Comparison of ENCODE assay signal across 8 cellular contexts in the genomic region with DNA sequence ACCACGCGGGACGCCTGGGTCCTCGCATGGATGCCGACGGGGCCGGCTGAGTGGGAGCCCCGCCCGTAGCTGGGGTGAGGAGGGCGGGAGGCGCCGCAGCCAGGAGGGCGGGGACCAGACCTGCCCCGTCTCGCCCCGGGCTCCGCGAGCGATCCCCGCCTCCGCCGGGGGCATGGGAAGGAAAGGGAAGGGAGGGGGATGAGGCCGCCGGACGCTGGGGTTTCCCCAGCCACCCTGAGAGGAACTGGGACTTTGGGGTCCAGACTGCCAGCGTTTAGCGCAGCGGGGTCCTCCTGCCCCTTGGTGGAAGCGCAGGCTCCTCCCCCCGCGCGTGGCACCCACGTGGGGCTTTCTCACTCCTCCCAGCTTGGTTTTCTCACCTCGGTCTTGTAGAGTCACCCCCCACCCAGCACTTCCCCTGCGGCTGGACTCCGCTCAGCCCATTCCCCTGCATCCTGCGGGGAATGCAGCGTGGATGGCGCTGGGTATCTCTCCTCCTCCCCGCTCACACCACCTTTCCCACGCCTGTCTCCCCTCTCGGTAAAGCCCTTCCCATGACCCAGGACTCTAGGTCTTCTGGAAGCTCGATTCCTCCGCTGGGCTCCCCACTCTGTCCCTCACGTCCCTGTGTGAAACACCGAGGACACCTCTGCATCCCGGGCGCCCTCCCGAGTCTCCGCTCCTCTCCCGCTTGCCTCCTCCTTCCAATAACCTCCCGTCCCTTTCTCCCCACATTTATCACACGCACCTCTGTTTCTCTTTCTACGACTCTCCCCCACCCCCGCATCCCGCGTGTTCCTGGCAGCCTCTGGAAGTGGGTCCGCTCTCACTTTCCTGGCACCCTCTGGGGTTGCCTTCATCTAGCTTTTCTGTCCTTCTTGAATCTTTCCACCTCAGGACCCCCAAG. TPM values are rescaled to one million over a fixed set of nuclear protein-coding genes. Genes with fewer than 3 reads are reported as not detected.
DNase-seq lines count a peak whose midpoint lies in the region; ATAC-seq and TF ChIP-seq lines count a peak whose summit lies in the region.

No MANE protein-coding gene starts in this region.

- no peaks in the 10 kb centered on the region for H3K9me3 ChIP-seq in H9 (ENCODE audit: control insufficient read depth, low read depth, low read length)

- no peak overlapping the region for H4K5ac ChIP-seq in H9 (ENCODE audit: insufficient read length, low read depth, low read length)

- H3K18ac ChIP-seq in H9 (ENCODE audit: insufficient read length, low read depth, low read length) = no peak overlapping the region

- DNase-seq in GDM1 (lab: John Stamatoyannopoulos, UW) (peak; percentile 96), H9 (peak; percentile 44), NOMO-1 treated with dmso at 0.1 percent for 144 hours (lab: John Stamatoyannopoulos, UW; ENCODE audit: unreplicated experiment) (peak; percentile 59), activated T-cell treated with anti-CD3 and anti-CD28 coated beads for 24 hours (ENCODE audit: low read depth) (peak; percentile 77), natural killer cell (peak; percentile 92), SHP77 treated with DMSO at 0.1 percent for 48 hours (lab: John Stamatoyannopoulos, UW) (no peak)
- peak; percentile 77 to 90 (median 84) for DNase-seq in stimulated activated naive CD4-positive, alpha-beta T cell (lab: John Stamatoyannopoulos, UW)

- no peak overlapping the region for H3K14ac ChIP-seq in H9 (ENCODE audit: insufficient read depth, low read length)

- H3K4me2 ChIP-seq in H9 (ENCODE audit: insufficient read depth, insufficient read length, low read length) = peak overlapping the region; percentile 63

- H3K27ac ChIP-seq in H9 (ENCODE audit: insufficient read length, low read depth, low read length) = no peak overlapping the region

- no CpG with 5 or more reads among the region's 58 CpGs for WGBS in H9 (ENCODE audit: extremely low coverage, insufficient read length, low lambda C conversion rate)

- peak; percentile 75 for ATAC-seq in esophagus mucosa
- ATAC-seq in natural killer cell = peak; percentile 56 to 76 (median 67)

- no peak overlapping the region for H3K4ac ChIP-seq in H9 (ENCODE audit: low read depth, low read length)

- no peaks in the 10 kb centered on the region for H3K79me2 ChIP-seq in H9 (ENCODE audit: insufficient read depth, low read length)

- H4K91ac ChIP-seq in H9 (ENCODE audit: insufficient read length, low read depth, low read length) = no peak overlapping the region

- no peak overlapping the region for H2BK120ac ChIP-seq in H9 (ENCODE audit: low read depth, low read length, poor library complexity, severe bottlenecking)

- H3T11ph ChIP-seq in H9 (ENCODE audit: low read length) = no peak overlapping the region

- no peak overlapping the region for H4K8ac ChIP-seq in H9 (replicated peaks; ENCODE audit: insufficient read length, low read depth, low read length)

- H3K27me3 Mint-ChIP-seq in H9 (ENCODE audit: low read depth) = peaks cover 39% of the 10 kb centered on the region
- peaks cover 0 to 2% of the 10 kb centered on the region in 2 donors for H3K27me3 Mint-ChIP-seq in natural killer cell (ENCODE audit: low read depth in 2 of 2)

- no peak overlapping the region for H2AK5ac ChIP-seq in H9 (ENCODE audit: insufficient read length, low read length)

- no peak overlapping the region for H3K9ac ChIP-seq in H9 (ENCODE audit: extremely low read depth, insufficient read length, low read length)

- peaks cover 10% of the 10 kb centered on the region; the same call in 1 of the 2 replicates for H3K27me3 ChIP-seq in H9 (ENCODE audit: insufficient read depth, low read length)

- H2BK20ac ChIP-seq in H9 (ENCODE audit: low read depth, low read length, poor library complexity, severe bottlenecking) = no peak overlapping the region

- no peak overlapping the region for H2BK12ac ChIP-seq in H9 (ENCODE audit: insufficient read length, low read depth, low read length)

- H3K23ac ChIP-seq in H9 (ENCODE audit: insufficient read length, low read depth, low read length) = no peak overlapping the region

- no peak overlapping the region for H3K56ac ChIP-seq in H9 (ENCODE audit: insufficient read length, low read depth, low read length)

- no peaks in the 10 kb centered on the region; a peak in 1 of 5 replicates for H3K9me3 Mint-ChIP-seq in H9
- no peaks in the 10 kb centered on the region for H3K9me3 Mint-ChIP-seq in natural killer cell

- H3K4me1 ChIP-seq in H9 (ENCODE audit: insufficient read depth, low read length) = no peaks in the 10 kb centered on the region; the same call in 1 of the 2 replicates

- no peaks in the 10 kb centered on the region for H3K79me1 ChIP-seq in H9 (ENCODE audit: insufficient read depth, low read depth, low read length, poor library complexity, severe bottlenecking)

- H4K20me1 ChIP-seq in H9 (ENCODE audit: control insufficient read depth, insufficient read depth, insufficient read length) = no peaks in the 10 kb centered on the region

- H3K4me3 Mint-ChIP-seq in H9 = peak overlapping the region; percentile 75 to 93
- peak overlapping the region; percentile 93 for H3K4me3 Mint-ChIP-seq in natural killer cell

- H3K36me3 Mint-ChIP-seq in H9 (ENCODE audit: insufficient read depth in 1 of 3, low read depth in 3 of 3) = peaks cover 0 to 24% (median 5%) of the 10 kb centered on the region in 3 experiments; a peak in 4 of 7 replicates
- H3K36me3 Mint-ChIP-seq in natural killer cell = peaks cover 7% of the 10 kb centered on the region

- intact Hi-C loops in natural killer cell (cut with micrococcal nuclease) = loop anchor here (1.0 to 5.0 kb wide), 4 partner anchors 23 to 88 kb away; partner anchors contain the start of genes BCKDHA and EXOSC5

- H2BK15ac ChIP-seq in H9 (ENCODE audit: low read depth, low read length) = no peak overlapping the region

- no peak overlapping the region for H3K27ac Mint-ChIP-seq in H9
- peak overlapping the region; percentile 90 to 96 for H3K27ac Mint-ChIP-seq in natural killer cell

- H3K23me2 ChIP-seq in H9 (ENCODE audit: insufficient read length, low read depth, low read length, poor library complexity, severe bottlenecking) = peaks cover 26% of the 10 kb centered on the region

- no peak overlapping the region for H2BK5ac ChIP-seq in H9 (ENCODE audit: insufficient read length, low read length)

- TF ChIP-seq CTCF in H9 (conservative IDR thresholded peaks at IDR 0.05) = no peak
- TF ChIP-seq CTCF in natural killer cell (IDR thresholded peaks at IDR 0.05) = no peak

- H3K4me1 Mint-ChIP-seq in H9 = peaks cover 20 to 22% of the 10 kb centered on the region in 2 experiments
- H3K4me1 Mint-ChIP-seq in natural killer cell = peaks cover 54 to 66% of the 10 kb centered on the region in 2 donors

- H2AFZ ChIP-seq in H9 (ENCODE audit: low read length) = no peak overlapping the region

RNA-seq across cellular contexts. Expression of gene TGFB1, which starts 2.1 kb away (rescaled TPM):
- total RNA-seq in H9 (2021) (30.1 and 31.3 TPM in 2 replicates), esophagus mucosa (53.8 TPM), natural killer cell (100 to 1,000 TPM; 682 to 761 (median 729) TPM)

RNA-seq across cellular contexts. Expression of gene B9D2, which starts 12.4 kb away (rescaled TPM):
- total RNA-seq in H9 (2021) (4.8 and 5.2 TPM in 2 replicates), esophagus mucosa (4.3 TPM), natural killer cell (10 to 100 TPM; 18.1 to 22.2 (median 18.7) TPM)

RNA-seq across cellular contexts. Expression of gene TMEM91, which starts 24.7 kb away (rescaled TPM):
- total RNA-seq in H9 (2021) (5.7 and 6.1 TPM in 2 replicates), esophagus mucosa (20.0 TPM), natural killer cell (10 to 100 TPM; 13.6 to 22.8 (median 20.8) TPM)

RNA-seq across cellular contexts. Expression of gene CCDC97, which starts 41.6 kb away (rescaled TPM):
- total RNA-seq in H9 (2021) (37.2 and 39.4 TPM in 2 replicates), esophagus mucosa (19.3 TPM), natural killer cell (10 to 100 TPM; 41.1 to 44.3 (median 44.0) TPM)

RNA-seq across cellular contexts. Expression of gene EXOSC5, which starts 45.6 kb away (rescaled TPM):
- total RNA-seq in H9 (2021) (58.7 and 62.1 TPM in 2 replicates), esophagus mucosa (15.7 TPM), natural killer cell (10 to 100 TPM in 1 of 3 donors, 1 to 10 TPM in 2; 9.0 to 11.6 (median 9.5) TPM)

Comparison
In these comparisons a context has a peak if more than half of its experiments do, and no peak if none do; other contexts are left out.
1. H3K27ac Mint-ChIP-seq: peak in natural killer cell (2 of 2); none in H9 (0 of 3).
2. RNA of gene TGFB1, which starts 2.1 kb away (total RNA-seq): 682 to 761 TPM in natural killer cell; 53.8 TPM in esophagus mucosa (single experiment) and 30.1 to 31.3 TPM in H9; every median in the first group is over 10 times any median in the second.